Comparison of ENCODE assay signal across 10 cellular contexts in the genomic region with DNA sequence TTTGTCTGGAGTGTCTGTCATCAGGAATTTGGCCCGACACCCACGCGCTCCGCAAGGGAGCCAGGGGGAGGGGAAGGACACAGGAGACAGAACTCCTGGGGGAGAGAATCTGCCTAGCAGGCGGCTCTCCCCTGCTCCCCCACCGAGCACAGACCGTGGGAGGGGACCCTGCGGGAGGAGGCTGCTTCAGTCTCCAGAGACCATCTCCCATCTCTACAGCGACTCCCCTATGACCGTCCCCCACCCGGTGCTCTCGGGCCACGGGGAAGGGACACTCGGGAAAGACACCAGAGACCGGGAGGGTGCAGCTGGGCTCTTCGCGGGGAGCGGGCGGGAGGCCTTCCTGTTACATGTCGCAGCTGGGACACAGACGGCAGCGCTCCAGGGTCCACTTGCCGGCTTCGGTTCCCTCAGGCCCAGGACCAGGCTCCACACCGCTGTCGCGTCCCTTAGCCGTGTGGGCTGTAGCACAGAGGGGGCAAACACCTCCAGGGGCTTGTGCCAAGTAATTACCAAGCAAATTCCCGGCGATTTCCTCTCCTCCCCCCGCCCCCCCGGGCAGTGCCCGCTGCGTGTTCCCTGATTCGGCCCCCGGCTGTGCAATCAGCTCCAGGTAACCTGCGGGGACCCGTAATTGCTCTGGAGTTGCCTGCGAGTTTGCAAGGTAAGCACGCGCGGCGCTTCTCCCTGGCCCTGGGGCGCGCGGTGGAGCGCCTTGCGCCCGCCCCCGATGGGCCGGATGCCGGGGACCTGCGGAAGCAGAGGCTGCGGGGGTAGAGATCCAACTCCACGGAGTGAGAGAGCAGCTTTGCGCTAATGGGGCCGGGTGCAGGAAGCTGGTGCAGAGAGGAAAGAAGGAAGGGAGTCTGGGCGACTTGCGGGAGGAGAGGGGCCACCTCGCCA.
DNase-seq lines count a peak whose midpoint lies in the region; ATAC-seq, FAIRE-seq and TF ChIP-seq lines count a peak whose summit lies in the region.
"Had no signal": no experiment of that assay in that cellular context is flagged by ENCODE, and none has a peak within 500 bp of the region (broad histone marks: within the 10 kb centered on the region; RNA-seq: fewer than 3 reads in every experiment).

No MANE protein-coding gene starts in this region.

- no peaks in the 10 kb centered on the region for H4K20me1 ChIP-seq in PC-3 (ENCODE audit: low read length)

- no peaks in the 10 kb centered on the region for H3K9me3 Mint-ChIP-seq in WTC11
- no peaks in the 10 kb centered on the region for H3K9me3 Mint-ChIP-seq in activated CD8-positive, alpha-beta T cell treated with anti-CD3 and anti-CD28 coated beads, Interleukin-2, amount 10 ng/mL, durations not matched to agents 7 days and 5 days (ENCODE audit: insufficient read depth)
- H3K9me3 Mint-ChIP-seq: activated naive CD4-positive, alpha-beta T cell treated with anti-CD3 and anti-CD28 coated beads, Interleukin-2, amount 50 U/mL, for 24 hours had no signal

- FAIRE-seq in HTR-8/SVneo (lab: Jason Lieb, UNC) (no peak), small intestine (lab: Jason Lieb, UNC) (no peak)

- H3K4me3 ChIP-seq in iPS-15b (ENCODE audit: low read depth, low read length) = peak overlapping the region; percentile 80
- H3K4me3 ChIP-seq in small intestine (ENCODE audit: low read depth in 1 of 2, low read length in 2 of 2) = peak overlapping the region in 1 of 2 donors; percentile 21
- no peak overlapping the region for H3K4me3 ChIP-seq in PC-3 (ENCODE audit: low read length)
- H3K4me3 ChIP-seq: ovary had no signal

- H3K27me3 ChIP-seq in iPS-15b (ENCODE audit: control insufficient read depth, insufficient read depth, low read length) (peaks cover 79% of the 10 kb centered on the region), small intestine (ENCODE audit: control insufficient read depth in 2 of 2, insufficient read depth in 2 of 2, low read length in 2 of 2) (peaks cover 0 to 6% of the 10 kb centered on the region in 2 donors), PC-3 (ENCODE audit: low read length) (no peaks in the 10 kb centered on the region)
- H3K27me3 ChIP-seq: ovary had no signal

- 5 to 16% (median 13%) methylated on average over 59 to 60 of the region's 60 CpGs for WGBS in small intestine, 3 donors

- peak; percentile 41 for DNase-seq in HTR-8/SVneo (ENCODE audit: insufficient read length, low spot score)
- DNase-seq in WTC11 (ENCODE audit: low spot score) = peak; percentile 41
- DNase-seq in small intestine = peak; percentile 33
- no peak for DNase-seq in PC-3
- no peak for DNase-seq in activated CD8-positive, alpha-beta T cell treated with anti-CD3 and anti-CD28 coated beads, Interleukin-2, amount 10 ng/mL, durations not matched to agents 7 days and 5 days
- DNase-seq in 8988T = no peak

- H3K27ac ChIP-seq in small intestine (ENCODE audit: low read depth in 1 of 2, low read length in 1 of 2) (no peak overlapping the region), PC-3 (ENCODE audit: low read length) (no peak overlapping the region)
- H3K27ac ChIP-seq: ovary had no signal

- no peaks in the 10 kb centered on the region for H3F3A ChIP-seq in PC-3 (ENCODE audit: low read length, unreplicated experiment)

- H3K36me3 ChIP-seq in iPS-15b (ENCODE audit: control insufficient read depth, insufficient read depth, low read length) (no peaks in the 10 kb centered on the region), small intestine (ENCODE audit: control insufficient read depth in 2 of 2, insufficient read depth in 2 of 2, low read length in 2 of 2) (no peaks in the 10 kb centered on the region), PC-3 (ENCODE audit: low read depth, low read length) (no peaks in the 10 kb centered on the region)
- H3K36me3 ChIP-seq: ovary had no signal

- H3K4me1 Mint-ChIP-seq in WTC11 = peaks cover 12% of the 10 kb centered on the region
- no peaks in the 10 kb centered on the region for H3K4me1 Mint-ChIP-seq in activated CD8-positive, alpha-beta T cell treated with anti-CD3 and anti-CD28 coated beads, Interleukin-2, amount 10 ng/mL, durations not matched to agents 7 days and 5 days (ENCODE audit: low read depth)
- H3K4me1 Mint-ChIP-seq: activated naive CD4-positive, alpha-beta T cell treated with anti-CD3 and anti-CD28 coated beads, Interleukin-2, amount 50 U/mL, for 24 hours had no signal

- peaks cover 78% of the 10 kb centered on the region for H3K27me3 Mint-ChIP-seq in WTC11 (ENCODE audit: low read depth)
- peaks cover 19% of the 10 kb centered on the region for H3K27me3 Mint-ChIP-seq in activated CD8-positive, alpha-beta T cell treated with anti-CD3 and anti-CD28 coated beads, Interleukin-2, amount 10 ng/mL, durations not matched to agents 7 days and 5 days (ENCODE audit: low read depth)

- no peaks in the 10 kb centered on the region for H3K9me2 ChIP-seq in PC-3 (replicated peaks; ENCODE audit: low read length)

- no peaks in the 10 kb centered on the region for H3K79me2 ChIP-seq in PC-3 (ENCODE audit: low read length)

- no peaks in the 10 kb centered on the region for H3K36me3 Mint-ChIP-seq in WTC11
- no peaks in the 10 kb centered on the region for H3K36me3 Mint-ChIP-seq in activated CD8-positive, alpha-beta T cell treated with anti-CD3 and anti-CD28 coated beads, Interleukin-2, amount 10 ng/mL, durations not matched to agents 7 days and 5 days (ENCODE audit: low read depth)
- H3K36me3 Mint-ChIP-seq: activated naive CD4-positive, alpha-beta T cell treated with anti-CD3 and anti-CD28 coated beads, Interleukin-2, amount 50 U/mL, for 24 hours had no signal

- ATAC-seq in WTC11 (peak; percentile 63), PC-3 (no peak), HG03095 (IDR thresholded peaks at IDR 0.05; ENCODE audit: unreplicated experiment) (no peak)
- ATAC-seq in activated CD8-positive, alpha-beta T cell treated with anti-CD3 and anti-CD28 coated beads, Interleukin-2, amount 10 ng/mL, durations not matched to agents 7 days and 5 days = no peak

- H3K4me2 ChIP-seq in PC-3 (ENCODE audit: low read length) = no peak overlapping the region

- no peak overlapping the region for H2AFZ ChIP-seq in PC-3 (ENCODE audit: low read length)

- no TSS peak for BruUV-seq in PC-3 (replicated peaks; lab: Mats Ljungman, UMichigan)

- POLR2A ChIA-PET in WTC11 (lab: Charles Lee) = interaction anchor here (0.7 kb wide), 1 partner anchor 155 kb away, joined by 3 read pairs; the partner anchor contains the start of gene CADM1
- POLR2A ChIA-PET in PC-3 (lab: Charles Lee; ENCODE audit: unreplicated experiment) = no interaction called here
- POLR2A ChIA-PET in activated CD8-positive, alpha-beta T cell treated with anti-CD3 and anti-CD28 coated beads, Interleukin-2, amount 10 ng/mL, durations not matched to agents 7 days and 5 days (lab: Charles Lee) = no interaction called here

- CTCF ChIA-PET in WTC11 (lab: Charles Lee) = interaction anchor here (0.9 to 1.5 kb wide), 5 partner anchors 10 to 325 kb away, joined by 3 to 7 read pairs (median 4); no protein-coding TSS in a partner anchor
- CTCF ChIA-PET in PC-3 (lab: Charles Lee) = no interaction called here
- CTCF ChIA-PET in activated CD8-positive, alpha-beta T cell treated with anti-CD3 and anti-CD28 coated beads, Interleukin-2, amount 10 ng/mL, durations not matched to agents 7 days and 5 days (lab: Charles Lee) = no interaction called here

- TF ChIP-seq CTCF in WTC11 (IDR thresholded peaks at IDR 0.05) (no peak), PC-3 (conservative IDR thresholded peaks at IDR 0.05; ENCODE audit: low read depth, low read length) (no peak)

- intact Hi-C loops in PC-3 (cut with micrococcal nuclease) = no loop called here

- no peak overlapping the region for H3K27ac Mint-ChIP-seq in WTC11
- H3K27ac Mint-ChIP-seq in activated CD8-positive, alpha-beta T cell treated with anti-CD3 and anti-CD28 coated beads, Interleukin-2, amount 10 ng/mL, durations not matched to agents 7 days and 5 days = no peak overlapping the region
- H3K27ac Mint-ChIP-seq: activated naive CD4-positive, alpha-beta T cell treated with anti-CD3 and anti-CD28 coated beads, Interleukin-2, amount 50 U/mL, for 24 hours had no signal

- no peaks in the 10 kb centered on the region for H3K9me3 ChIP-seq in iPS-15b (ENCODE audit: control insufficient read depth, insufficient read depth, low read length)
- H3K9me3 ChIP-seq in small intestine (ENCODE audit: control insufficient read depth, low read depth) = no peaks in the 10 kb centered on the region
- H3K9me3 ChIP-seq in PC-3 (ENCODE audit: low read length) = peaks cover 7% of the 10 kb centered on the region; the same call in 1 of the 2 replicates
- H3K9me3 ChIP-seq: ovary had no signal

- H3K4me3 Mint-ChIP-seq in WTC11 = peak overlapping the region; percentile 78
- no peak overlapping the region for H3K4me3 Mint-ChIP-seq in activated CD8-positive, alpha-beta T cell treated with anti-CD3 and anti-CD28 coated beads, Interleukin-2, amount 10 ng/mL, durations not matched to agents 7 days and 5 days
- H3K4me3 Mint-ChIP-seq: activated naive CD4-positive, alpha-beta T cell treated with anti-CD3 and anti-CD28 coated beads, Interleukin-2, amount 50 U/mL, for 24 hours had no signal

- H3K4me1 ChIP-seq in iPS-15b (ENCODE audit: control insufficient read depth, insufficient read depth, low read length) (no peaks in the 10 kb centered on the region), small intestine (ENCODE audit: control insufficient read depth in 2 of 2, insufficient read depth in 1 of 2, low read depth in 1 of 2, low read length in 1 of 2) (no peaks in the 10 kb centered on the region), PC-3 (ENCODE audit: insufficient read depth, low read length) (no peaks in the 10 kb centered on the region)

- H3K9ac ChIP-seq in iPS-15b (ENCODE audit: low read depth, low read length) = no peak overlapping the region
- H3K9ac ChIP-seq in PC-3 (ENCODE audit: low read length) = no peak overlapping the region

TF ChIP-seq in WTC11, 78 proteins besides CTCF, POLR2A, EP300 and RAD21 (continues in another document):
- no peak for TF ChIP-seq SMAD3 (CRISPR knock-in tag; IDR thresholded peaks at IDR 0.05; ENCODE audit: borderline replicate concordance)
- TF ChIP-seq TCF7 (CRISPR knock-in tag; IDR thresholded peaks at IDR 0.05; ENCODE audit: low read depth) = no peak
- TF ChIP-seq, protein P1, sequence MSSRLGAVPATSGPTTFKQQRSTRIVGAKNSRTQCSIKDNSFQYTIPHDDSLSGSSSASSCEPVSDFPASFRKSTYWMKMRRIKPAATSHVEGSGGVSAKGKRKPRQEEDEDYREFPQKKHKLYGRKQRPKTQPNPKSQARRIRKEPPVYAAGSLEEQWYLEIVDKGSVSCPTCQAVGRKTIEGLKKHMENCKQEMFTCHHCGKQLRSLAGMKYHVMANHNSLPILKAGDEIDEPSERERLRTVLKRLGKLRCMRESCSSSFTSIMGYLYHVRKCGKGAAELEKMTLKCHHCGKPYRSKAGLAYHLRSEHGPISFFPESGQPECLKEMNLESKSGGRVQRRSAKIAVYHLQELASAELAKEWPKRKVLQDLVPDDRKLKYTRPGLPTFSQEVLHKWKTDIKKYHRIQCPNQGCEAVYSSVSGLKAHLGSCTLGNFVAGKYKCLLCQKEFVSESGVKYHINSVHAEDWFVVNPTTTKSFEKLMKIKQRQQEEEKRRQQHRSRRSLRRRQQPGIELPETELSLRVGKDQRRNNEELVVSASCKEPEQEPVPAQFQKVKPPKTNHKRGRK (CRISPR knock-in tag; IDR thresholded peaks at IDR 0.05; ENCODE audit: borderline replicate concordance) = no peak
- 0 out of 2 replicates have a peak, but pooled peaks have one; percentile 35 for TF ChIP-seq GTF2I (CRISPR knock-in tag; conservative IDR thresholded peaks at IDR 0.05)
- TF ChIP-seq FOXJ3 (CRISPR knock-in tag; IDR thresholded peaks at IDR 0.05; ENCODE audit: borderline replicate concordance) = no peak

Comparison
In these comparisons a context has a peak if more than half of its experiments do, and no peak if none do; other contexts are left out.
1. DNase-seq: peak in HTR-8/SVneo (single experiment), WTC11 (single experiment) and small intestine (single experiment); none in PC-3 (single experiment), activated CD8-positive, alpha-beta T cell treated with anti-CD3 and anti-CD28 coated beads, Interleukin-2, amount 10 ng/mL, durations not matched to agents 7 days and 5 days (single experiment) and 8988T (single experiment).